Comparison of ENCODE assay signal across 20 cellular contexts in the genomic region with DNA sequence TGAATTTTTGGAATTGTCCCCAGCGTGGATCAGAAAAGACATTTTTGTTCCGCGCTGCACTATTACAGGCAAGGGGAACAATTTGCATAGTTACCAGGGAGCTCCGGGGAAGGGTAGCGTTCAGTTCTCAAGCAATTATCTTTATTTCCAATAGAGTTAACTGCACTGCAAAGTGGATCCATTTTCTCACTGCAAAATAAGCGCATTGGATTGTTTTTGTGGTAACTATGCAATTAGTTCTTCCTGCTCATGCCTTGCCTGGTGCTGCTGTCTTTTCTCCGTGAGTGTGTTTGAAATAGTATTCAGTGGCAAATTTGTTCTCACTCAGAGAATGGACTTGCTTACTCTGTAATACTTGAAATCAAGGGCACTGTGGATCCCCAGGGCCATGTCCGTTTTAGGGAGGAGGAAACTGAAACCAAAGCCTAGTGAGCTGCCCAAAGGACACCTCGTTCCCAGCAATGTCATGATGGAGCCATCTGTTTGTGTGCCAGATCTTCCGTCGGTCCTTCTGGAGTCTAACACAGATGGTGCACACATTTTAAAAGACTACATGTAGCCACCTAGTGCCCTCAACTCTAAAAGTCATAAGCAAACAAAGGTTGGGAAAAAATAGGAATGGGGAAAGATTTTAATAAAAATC. TPM values are rescaled to one million over a fixed set of nuclear protein-coding genes. Genes with fewer than 3 reads are reported as not detected.
DNase-seq lines count a peak whose midpoint lies in the region; ATAC-seq, FAIRE-seq and TF ChIP-seq lines count a peak whose summit lies in the region.
"Had no signal": no experiment of that assay in that cellular context is flagged by ENCODE, and none has a peak within 500 bp of the region (broad histone marks: within the 10 kb centered on the region; RNA-seq: fewer than 3 reads in every experiment).

No MANE protein-coding gene starts in this region.

- no peaks in the 10 kb centered on the region for H3K9me3 ChIP-seq in K562 (replicated peaks; ENCODE audit: control insufficient read depth, insufficient read depth, low read depth, low read length)
- no peaks in the 10 kb centered on the region for H3K9me3 ChIP-seq in liver (ENCODE audit: control insufficient read depth in 4 of 4, low read length in 3 of 4)
- H3K9me3 ChIP-seq: A549, BLaER1 had no signal

- POLR2A ChIA-PET in K562 (lab: Yijun Ruan, JAX): interaction anchor here (0.6 to 2.2 kb wide), 4 partner anchors 13 to 536 kb away, joined by 3 to 5 read pairs (median 3); no protein-coding TSS in a partner anchor

- H3K27me3 ChIP-seq in K562 (ENCODE audit: control insufficient read depth in 2 of 2, insufficient read depth in 2 of 2, low read length in 2 of 2) (peaks cover 0 to 2% of the 10 kb centered on the region in 2 experiments; a peak in 1 of 5 replicates), liver (ENCODE audit: control insufficient read depth in 4 of 4, insufficient read depth in 4 of 4, low read length in 3 of 4) (no peaks in the 10 kb centered on the region)
- H3K27me3 ChIP-seq: BLaER1 had no signal

- 55% methylated on average over 11 of the region's 11 CpGs for WGBS in K562 (ENCODE audit: insufficient coverage, low coverage, missing lambda C conversion rate)
- 70% methylated on average over 11 of the region's 11 CpGs for WGBS in liver

- ATAC-seq in K562 (no peak), GM19351 (IDR thresholded peaks at IDR 0.05; ENCODE audit: unreplicated experiment) (no peak), GM21390 (IDR thresholded peaks at IDR 0.05; ENCODE audit: unreplicated experiment) (no peak)
- ATAC-seq: A549, Right ventricle myocardium inferior had no signal

- no peak for TF ChIP-seq POLR2A in K562 (conservative IDR thresholded peaks at IDR 0.05)

- no peak for TF ChIP-seq RAD21 in K562 (CRISPR knock-in tag; conservative IDR thresholded peaks at IDR 0.05 in 1 of 2, IDR thresholded peaks at IDR 0.05 in 1 of 2)
- peak in 1 of 2 donors; percentile 35 for TF ChIP-seq RAD21 in liver (IDR thresholded peaks at IDR 0.05)

- H3K4me1 ChIP-seq in K562 (replicated peaks in 1 of 2; ENCODE audit: control insufficient read depth in 2 of 2, insufficient read depth in 2 of 2, low read length in 2 of 2) (peaks cover 2 to 5% of the 10 kb centered on the region in 2 experiments; a peak in 2 of 5 replicates), liver (ENCODE audit: control insufficient read depth in 4 of 4, insufficient read depth in 4 of 4, low read length in 3 of 4) (peaks cover 4 to 66% (median 35%) of the 10 kb centered on the region in 4 donors)

- no peaks in the 10 kb centered on the region for H3K36me3 ChIP-seq in K562 (ENCODE audit: control insufficient read depth, insufficient read depth, low read length)
- no peaks in the 10 kb centered on the region for H3K36me3 ChIP-seq in liver (ENCODE audit: control insufficient read depth in 4 of 4, insufficient read depth in 3 of 4, low read depth in 1 of 4, low read length in 3 of 4)
- H3K36me3 ChIP-seq: BLaER1 had no signal

- H3K4me2 ChIP-seq in K562 (ENCODE audit: insufficient read depth, low read length): no peak overlapping the region
- H3K4me2 ChIP-seq: A549, BLaER1 had no signal

- FAIRE-seq in K562 (lab: Jason Lieb, UNC): peak; percentile 6
- FAIRE-seq: A549, GM12892, H54, RCC 7860 had no signal

- no peaks in the 10 kb centered on the region for H3K9me1 ChIP-seq in K562 (ENCODE audit: control insufficient read depth, insufficient read depth, low read length)

- H3K9ac ChIP-seq in K562 (ENCODE audit: insufficient read depth in 1 of 2, low read depth in 2 of 2, low read length in 2 of 2): no peak overlapping the region
- peak overlapping the region in 1 of 2 donors; percentile 74 for H3K9ac ChIP-seq in liver (ENCODE audit: low read depth in 1 of 2, low read length in 2 of 2)
- H3K9ac ChIP-seq: BLaER1 had no signal

- in situ Hi-C loops in K562 (cut with MboI): no loop called here

- H3K4me3 ChIP-seq in K562 (no peak overlapping the region), liver (ENCODE audit: low read depth in 1 of 3, low read length in 3 of 3) (no peak overlapping the region)
- H3K4me3 ChIP-seq: A549, BLaER1 had no signal

- intact Hi-C loops in K562 (cut with micrococcal nuclease): no loop called here

- no peaks in the 10 kb centered on the region for H3K79me2 ChIP-seq in K562 (ENCODE audit: control insufficient read depth, insufficient read depth, low read length)

- H2AFZ ChIP-seq in K562 (ENCODE audit: low read depth, low read length): peak overlapping the region; percentile 16; the same call in 1 of the 2 replicates

- no peaks in the 10 kb centered on the region for H4K20me1 ChIP-seq in K562 (replicated peaks; ENCODE audit: control insufficient read depth, insufficient read depth, low read length)
- H4K20me1 ChIP-seq: BLaER1 had no signal

- peak; percentile 27 for DNase-seq in COR-L47 (lab: John Stamatoyannopoulos, UW)
- DNase-seq in NCI-H146 treated with DMSO at 0.1 percent for 48 hours (lab: John Stamatoyannopoulos, UW; ENCODE audit: unreplicated experiment): peak; percentile 26
- no peak for DNase-seq in K562 (ENCODE audit: extremely low read depth in 1 of 4, low spot score in 3 of 4)
- no peak for DNase-seq in NCI-H524 (lab: John Stamatoyannopoulos, UW)
- DNase-seq: Calu3; CD4-positive, alpha-beta memory T cell; NCI-H1048; NCI-H187; NCI-H526 treated with DMSO at 0.1 percent for 48 hours; SW 1271 had no signal

- no TSS peak for BruUV-seq in K562 (replicated peaks; lab: Mats Ljungman, UMichigan)

- no peak overlapping the region for H3K27ac ChIP-seq in K562 (ENCODE audit: extremely low read depth, low read depth, low read length)
- H3K27ac ChIP-seq in liver (ENCODE audit: low read depth in 1 of 2, low read length in 2 of 2): peak overlapping the region; percentile 88 to 89
- H3K27ac ChIP-seq: A549, BLaER1 had no signal

- TF ChIP-seq EP300 in K562 (IDR thresholded peaks at IDR 0.05; ENCODE audit: low read length): no peak

- no peak for TF ChIP-seq CTCF in K562 (IDR thresholded peaks at IDR 0.05 in 2 of 3, conservative IDR thresholded peaks at IDR 0.05 in 1 of 3; ENCODE audit: insufficient read depth in 2 of 3, low read depth in 1 of 3, low read length in 3 of 3)
- TF ChIP-seq CTCF in liver (IDR thresholded peaks at IDR 0.05; ENCODE audit: low read depth, low read length, missing input control): no peak

- CTCF ChIA-PET in K562 (lab: Yijun Ruan, JAX; ENCODE audit: low intra/inter-chr PET ratio): no interaction called here

TF ChIP-seq in K562, 482 proteins besides CTCF, POLR2A, EP300 and RAD21 (continues in another document):
- no peak for TF ChIP-seq PRMT5 (CRISPR knock-in tag; IDR thresholded peaks at IDR 0.05)
- TF ChIP-seq BDP1 (IDR thresholded peaks at IDR 0.05; ENCODE audit: insufficient read depth, insufficient read length): no peak

TF ChIP-seq in liver, 16 proteins besides CTCF, POLR2A, EP300 and RAD21 (continues in another document):
- TF ChIP-seq SP1 (IDR thresholded peaks at IDR 0.05): peak; percentile 68
- no peak for TF ChIP-seq HNF4G (IDR thresholded peaks at IDR 0.05)
- TF ChIP-seq JUND (IDR thresholded peaks at IDR 0.05): no peak
- TF ChIP-seq RXRA (IDR thresholded peaks at IDR 0.05): peak; percentile 37 to 38
- TF ChIP-seq, protein P1, sequence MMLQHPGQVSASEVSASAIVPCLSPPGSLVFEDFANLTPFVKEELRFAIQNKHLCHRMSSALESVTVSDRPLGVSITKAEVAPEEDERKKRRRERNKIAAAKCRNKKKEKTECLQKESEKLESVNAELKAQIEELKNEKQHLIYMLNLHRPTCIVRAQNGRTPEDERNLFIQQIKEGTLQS (IDR thresholded peaks at IDR 0.05): no peak
- peak; percentile 78 for TF ChIP-seq YY1 (IDR thresholded peaks at IDR 0.05)

RNA-seq across cellular contexts. Expression of a gene that starts 7.4 kb away (rescaled TPM):
- 0.70 and 2.3 TPM in 2 replicates for total RNA-seq in K562 (2011; cell fraction: chromatin; rRNA removed; ENCODE audit: low replicate concordance)
- 0.92 and 1.3 TPM in 2 replicates for total RNA-seq in K562 (2011; cell fraction: nucleolus; rRNA removed)
- 0.38 and 1.2 TPM in 2 replicates for total RNA-seq in K562 (2011; cell fraction: nucleoplasm; rRNA removed)
- total RNA-seq in K562 (2014; rRNA removed) (0.05 and 0.16 TPM in 2 replicates), K562 (2014; rRNA removed; fragmentation: Illumina TruSeq; extraction: Trizol) (0.13 and 0.18 TPM in 2 replicates), K562 (2015; rRNA removed; fragmentation: Illumina TruSeq; extraction: Trizol) (0.29 and 0.30 TPM in 2 replicates), K562 (2021) (0.54 and 0.73 TPM in 2 replicates), liver (100 to 1,000 TPM in 1 of 2 donors, 1 to 10 TPM in 1; 8.9 to 532 TPM)
- polyA plus RNA-seq in K562 (2011; rRNA removed) (0.09 and 0.15 TPM in 2 replicates), K562 (2014; fragmentation: Illumina TruSeq; extraction: Trizol) (0.12 and 0.14 TPM in 2 replicates), K562 (2014; fragmentation: Nextera tagmentation; extraction: Ambion mirVana) (under 1 TPM; 0.10 to 0.15 TPM), K562 (2014; rRNA removed) (0.12 and 0.46 TPM in 2 replicates), liver (100 to 1,000 TPM; 265 to 363 TPM)
- 0.04 and 0.48 TPM in 2 replicates for polyA plus RNA-seq in K562 (2011; cell fraction: cytosol; rRNA removed)
- polyA plus RNA-seq in K562 (2011; cell fraction: nucleus; rRNA removed): 0.90 and 1.5 TPM in 2 replicates
- 0.14 and 0.21 TPM in 2 replicates for polyA plus RNA-seq in K562 (2012)
- polyA minus RNA-seq in K562 (2011; rRNA and poly(A)+ RNA removed): 0.72 and 1.2 TPM in 2 replicates
- 1.2 TPM in 1 of 2 replicates, not detected in the other for polyA minus RNA-seq in K562 (2011; cell fraction: cytosol; rRNA and poly(A)+ RNA removed)
- 0.67 and 1.1 TPM in 2 replicates for polyA minus RNA-seq in K562 (2011; cell fraction: nucleus; rRNA and poly(A)+ RNA removed)
- total RNA-seq: CD4-positive, alpha-beta memory T cell; MCF 10A had no signal
- polyA plus RNA-seq: CD4-positive, alpha-beta memory T cell had no signal

RNA-seq across cellular contexts. Expression of a gene that starts 28.6 kb away (rescaled TPM):
- 102 and 125 TPM in 2 replicates for total RNA-seq in K562 (2011; cell fraction: chromatin; rRNA removed; ENCODE audit: low replicate concordance)
- total RNA-seq in K562 (2011; cell fraction: nucleolus; rRNA removed): 77.5 and 83.4 TPM in 2 replicates
- 85.3 and 118 TPM in 2 replicates for total RNA-seq in K562 (2011; cell fraction: nucleoplasm; rRNA removed)
- total RNA-seq in K562 (2014; rRNA removed): 120 and 126 TPM in 2 replicates
- 111 and 112 TPM in 2 replicates for total RNA-seq in K562 (2014; rRNA removed; fragmentation: Illumina TruSeq; extraction: Trizol)
- total RNA-seq in K562 (2015; rRNA removed; fragmentation: Illumina TruSeq; extraction: Trizol): 80.9 and 89.1 TPM in 2 replicates
- 122 and 124 TPM in 2 replicates for total RNA-seq in K562 (2021)
- polyA plus RNA-seq in K562 (2011; rRNA removed): 188 and 206 TPM in 2 replicates
- 125 and 152 TPM in 2 replicates for polyA plus RNA-seq in K562 (2011; cell fraction: cytosol; rRNA removed)
- 92.0 and 115 TPM in 2 replicates for polyA plus RNA-seq in K562 (2011; cell fraction: nucleus; rRNA removed)
- 72.2 and 120 TPM in 2 replicates for polyA plus RNA-seq in K562 (2012)
- 137 and 177 TPM in 2 replicates for polyA plus RNA-seq in K562 (2014; fragmentation: Illumina TruSeq; extraction: Trizol)
- polyA plus RNA-seq in K562 (2014; fragmentation: Nextera tagmentation; extraction: Ambion mirVana): 10 to 100 TPM; 42.4 to 62.7 TPM
- 100 and 122 TPM in 2 replicates for polyA plus RNA-seq in K562 (2014; rRNA removed)
- polyA minus RNA-seq in K562 (2011; rRNA and poly(A)+ RNA removed): 265 and 279 TPM in 2 replicates
- 117 and 124 TPM in 2 replicates for polyA minus RNA-seq in K562 (2011; cell fraction: cytosol; rRNA and poly(A)+ RNA removed)
- 39.4 and 86.3 TPM in 2 replicates for polyA minus RNA-seq in K562 (2011; cell fraction: nucleus; rRNA and poly(A)+ RNA removed)
- total RNA-seq in liver: under 1 TPM; 0.05 to 0.08 TPM
- under 1 TPM in 1 of 2 donors, not detected in 1; 0.08 TPM for polyA plus RNA-seq in liver
- total RNA-seq: Calu3; CD4-positive, alpha-beta memory T cell; MCF 10A; Right ventricle myocardium inferior had no signal
- polyA plus RNA-seq: CD4-positive, alpha-beta memory T cell had no signal

Comparison
In these comparisons a context has a peak if more than half of its experiments do, and no peak if none do; other contexts are left out.
1. DNase-seq: peak in COR-L47 (single experiment) and NCI-H146 treated with DMSO at 0.1 percent for 48 hours (single experiment); none in K562 (0 of 4) and NCI-H524 (0 of 2).
2. RNA of a gene that starts 28.6 kb away (total RNA-seq): 77.5 to 126 TPM in K562; 0.05 to 0.08 TPM in liver; every median in the first group is over 10 times any median in the second.